28 cellular contexts compared by ENCODE assay signal in the genomic region with DNA sequence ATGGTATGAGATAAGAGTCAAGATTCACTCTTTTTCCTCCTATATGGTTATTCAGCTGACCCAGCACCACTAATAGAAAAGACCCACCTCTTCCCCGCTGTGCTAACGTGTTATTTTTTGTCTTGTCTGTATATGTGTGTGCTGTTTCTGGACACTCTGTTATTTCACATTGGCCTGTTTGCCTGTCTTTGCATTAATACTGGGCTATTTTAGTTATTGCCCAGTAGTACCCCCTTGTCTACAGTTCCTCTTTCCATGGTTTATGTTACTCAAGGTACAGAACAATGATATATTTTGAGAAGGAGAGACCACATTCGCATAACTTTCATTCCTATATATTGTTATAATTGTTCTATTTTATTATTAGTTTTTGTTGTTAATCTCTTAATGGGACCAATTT.
DNase-seq lines count a peak whose midpoint lies in the region; ATAC-seq, FAIRE-seq and TF ChIP-seq lines count a peak whose summit lies in the region.
"Had no signal": no experiment of that assay in that cellular context is flagged by ENCODE, and none has a peak within 500 bp of the region (broad histone marks: within the 10 kb centered on the region; RNA-seq: fewer than 3 reads in every experiment).

No MANE protein-coding gene starts in this region.

- H2AFZ ChIP-seq in PC-3 (ENCODE audit: low read length), result no peak overlapping the region
- no peak overlapping the region for H2AFZ ChIP-seq in osteoblast (ENCODE audit: low read length)

- H4K20me1 ChIP-seq in PC-3 (ENCODE audit: low read length) (no peaks in the 10 kb centered on the region), osteoblast (ENCODE audit: insufficient read depth, low read length) (no peaks in the 10 kb centered on the region)

- H3F3A ChIP-seq in PC-3 (ENCODE audit: low read length, unreplicated experiment), result peaks cover 8% of the 10 kb centered on the region

- H3K4me2 ChIP-seq in A549 (no peak overlapping the region), PC-3 (ENCODE audit: low read length) (no peak overlapping the region), osteoblast (ENCODE audit: insufficient read depth, low read length) (no peak overlapping the region)
- H3K4me2 ChIP-seq: SK-N-SH had no signal

- H3K27me3 ChIP-seq in PC-3 (ENCODE audit: low read length) (no peaks in the 10 kb centered on the region), foreskin keratinocyte (no peaks in the 10 kb centered on the region), osteoblast (ENCODE audit: insufficient read depth, low read length) (peaks cover 13% of the 10 kb centered on the region), left ventricle myocardium inferior (ENCODE audit: low read depth) (no peaks in the 10 kb centered on the region), ascending aorta (no peaks in the 10 kb centered on the region)
- H3K27me3 ChIP-seq: left lung, spleen had no signal

- TF ChIP-seq CTCF in A549 (IDR thresholded peaks at IDR 0.05), result no peak
- no peak for TF ChIP-seq CTCF in PC-3 (conservative IDR thresholded peaks at IDR 0.05; ENCODE audit: low read depth, low read length)
- TF ChIP-seq CTCF in foreskin keratinocyte (conservative IDR thresholded peaks at IDR 0.05), result no peak
- no peak for TF ChIP-seq CTCF in osteoblast (IDR thresholded peaks at IDR 0.05; ENCODE audit: extremely low read depth, low read depth, low read length)
- TF ChIP-seq CTCF in left ventricle myocardium inferior (IDR thresholded peaks at IDR 0.05; ENCODE audit: borderline replicate concordance), result no peak
- no peak for TF ChIP-seq CTCF in ascending aorta (IDR thresholded peaks at IDR 0.05)

- H3K27ac ChIP-seq in A549 (peak overlapping the region; percentile 22 to 30; a peak in 2 of 6 replicates), PC-3 (ENCODE audit: low read length) (peak overlapping the region; percentile 62), foreskin keratinocyte (peak overlapping the region; percentile 92), osteoblast (ENCODE audit: low read depth, low read length) (no peak overlapping the region), left ventricle myocardium inferior (replicated peaks) (no peak overlapping the region), ascending aorta (no peak overlapping the region)
- H3K27ac ChIP-seq: C4-2B had no signal

- no peak for TF ChIP-seq POLR2A in A549 (IDR thresholded peaks at IDR 0.05; ENCODE audit: low read length)

- H3K9me2 ChIP-seq in PC-3 (replicated peaks; ENCODE audit: low read length), result no peaks in the 10 kb centered on the region
- H3K9me2 ChIP-seq: SK-N-SH had no signal

- H3K79me2 ChIP-seq in PC-3 (ENCODE audit: low read length) (no peaks in the 10 kb centered on the region), osteoblast (ENCODE audit: insufficient read depth, low read length) (no peaks in the 10 kb centered on the region)

- no peak overlapping the region for H3K9ac ChIP-seq in PC-3 (ENCODE audit: low read length)
- H3K9ac ChIP-seq: SK-N-SH had no signal

- CTCF ChIA-PET in A549 (lab: Yijun Ruan, JAX), result no interaction called here
- CTCF ChIA-PET in PC-3 (lab: Charles Lee), result no interaction called here

- ATAC-seq in A549 (no peak), GM18511 (IDR thresholded peaks at IDR 0.05; ENCODE audit: unreplicated experiment) (peak; percentile 41), PC-3 (no peak), foreskin keratinocyte (no peak)

- POLR2A ChIA-PET in A549 (lab: Yijun Ruan, JAX) (no interaction called here), PC-3 (lab: Charles Lee; ENCODE audit: unreplicated experiment) (no interaction called here)

- no peak for DNase-seq in A549 (ENCODE audit: low read depth in 1 of 2, low spot score in 1 of 2)
- no peak for DNase-seq in PC-3
- DNase-seq in foreskin keratinocyte, result no peak
- no peak for DNase-seq in NCI-H2107 treated with DMSO at 0.1 percent for 48 hours (lab: John Stamatoyannopoulos, UW; ENCODE audit: unreplicated experiment)
- no peak for DNase-seq in osteoblast (ENCODE audit: insufficient read length, low spot score, missing footprints)
- DNase-seq in left ventricle myocardium inferior, result no peak
- no peak for DNase-seq in ascending aorta (ENCODE audit: low spot score in 2 of 2)
- DNase-seq: ACHN; activated CD4-positive, alpha-beta T cell treated with anti-CD3 and anti-CD28 coated beads, Interleukin-2, amount 10 ng/mL, durations not matched to agents 7 days and 5 days; activated CD8-positive, alpha-beta memory T cell treated with anti-CD3 and anti-CD28 coated beads, Interleukin-2, amount 10 ng/mL, durations not matched to agents 7 days and 5 days; aorta; central memory CD4-positive, alpha-beta T cell; foreskin fibroblast; KG1; left lung; naive B cell; NCI-H187; NCI-H526 treated with DMSO at 0.1 percent for 48 hours; RPMI8226; SK-N-SH; spleen; stimulated activated CD4-positive, alpha-beta T cell treated with anti-CD3 and anti-CD28 coated beads, Interleukin-4, amount 100 ng/mL, for 1 hour; stimulated activated naive CD4-positive, alpha-beta T cell treated with Interleukin-2 at 50 U/mL for 16 hours; T-helper 2 cell had no signal

- FAIRE-seq in A549 (lab: Jason Lieb, UNC), result no peak
- FAIRE-seq: H1, HTR-8/SVneo had no signal

- WGBS in A549 (ENCODE audit: missing lambda C conversion rate), result 90% methylated on average over 3 of the region's 3 CpGs

- no peak for TF ChIP-seq EP300 in A549 (IDR thresholded peaks at IDR 0.05)

- H3K4me3 ChIP-seq in A549 (no peak overlapping the region), PC-3 (ENCODE audit: low read length) (no peak overlapping the region), osteoblast (ENCODE audit: insufficient read depth, low read length) (no peak overlapping the region), left ventricle myocardium inferior (no peak overlapping the region), ascending aorta (no peak overlapping the region)
- H3K4me3 ChIP-seq: left lung, spleen had no signal

- no TSS peak for BruUV-seq in PC-3 (replicated peaks; lab: Mats Ljungman, UMichigan)

- intact Hi-C loops in PC-3 (cut with micrococcal nuclease) (loop anchor here (10.0 kb wide), 2 partner anchors 66 to 166 kb away; no protein-coding TSS in a partner anchor), left ventricle myocardium inferior (cut with micrococcal nuclease) (no loop called here), ascending aorta (cut with DNase I) (no loop called here)

- H3K36me3 ChIP-seq in PC-3 (ENCODE audit: low read depth, low read length) (no peaks in the 10 kb centered on the region), osteoblast (ENCODE audit: insufficient read depth, low read length) (no peaks in the 10 kb centered on the region), left ventricle myocardium inferior (no peaks in the 10 kb centered on the region), ascending aorta (no peaks in the 10 kb centered on the region)
- H3K36me3 ChIP-seq: left lung, spleen had no signal

- no peak for TF ChIP-seq RAD21 in A549 (conservative IDR thresholded peaks at IDR 0.05 in 1 of 2, IDR thresholded peaks at IDR 0.05 in 1 of 2)

- H3K9me3 ChIP-seq in A549, result no peaks in the 10 kb centered on the region; the same call in 2 of the 3 replicates
- H3K9me3 ChIP-seq in PC-3 (ENCODE audit: low read length), result no peaks in the 10 kb centered on the region
- H3K9me3 ChIP-seq in osteoblast (ENCODE audit: low read depth, low read length), result no peaks in the 10 kb centered on the region
- H3K9me3 ChIP-seq in left ventricle myocardium inferior (replicated peaks), result peaks cover 9% of the 10 kb centered on the region
- no peaks in the 10 kb centered on the region for H3K9me3 ChIP-seq in ascending aorta
- H3K9me3 ChIP-seq: left lung, SK-N-SH had no signal

- H3K4me1 ChIP-seq in A549 (peaks cover 25% of the 10 kb centered on the region), PC-3 (ENCODE audit: insufficient read depth, low read length) (peaks cover 19% of the 10 kb centered on the region), foreskin keratinocyte (peaks cover 19% of the 10 kb centered on the region), osteoblast (ENCODE audit: insufficient read depth, low read length) (peaks cover 14% of the 10 kb centered on the region), left ventricle myocardium inferior (no peaks in the 10 kb centered on the region), ascending aorta (no peaks in the 10 kb centered on the region)

TF ChIP-seq in A549, 52 proteins besides CTCF, POLR2A, EP300 and RAD21:
- TF ChIP-seq SREBF2 (IDR thresholded peaks at IDR 0.05) (no peak), HOXB5 (CRISPR knock-in tag; IDR thresholded peaks at IDR 0.05) (no peak), HOXB13 (CRISPR knock-in tag; IDR thresholded peaks at IDR 0.05; ENCODE audit: low read depth) (no peak), EHF (CRISPR knock-in tag; IDR thresholded peaks at IDR 0.05) (no peak), BHLHE40 (IDR thresholded peaks at IDR 0.05; ENCODE audit: low read depth, low read length) (no peak), HOXA7 (CRISPR knock-in tag; IDR thresholded peaks at IDR 0.05) (no peak), KDM1A (IDR thresholded peaks at IDR 0.05; ENCODE audit: low read depth) (no peak), JUN (IDR thresholded peaks at IDR 0.05) (no peak), CEBPB (IDR thresholded peaks at IDR 0.05) (no peak), MAZ (IDR thresholded peaks at IDR 0.05; ENCODE audit: borderline replicate concordance, low read depth, low read length) (no peak), EHMT2 (IDR thresholded peaks at IDR 0.05; ENCODE audit: low read depth) (no peak), PHF8 (IDR thresholded peaks at IDR 0.05; ENCODE audit: borderline replicate concordance, low read depth) (no peak), MYC (IDR thresholded peaks at IDR 0.05; ENCODE audit: borderline replicate concordance, low read length) (no peak)
- TF ChIP-seq, protein P1, sequence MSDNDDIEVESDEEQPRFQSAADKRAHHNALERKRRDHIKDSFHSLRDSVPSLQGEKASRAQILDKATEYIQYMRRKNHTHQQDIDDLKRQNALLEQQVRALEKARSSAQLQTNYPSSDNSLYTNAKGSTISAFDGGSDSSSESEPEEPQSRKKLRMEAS (IDR thresholded peaks at IDR 0.05), result no peak
- TF ChIP-seq, protein P2, sequence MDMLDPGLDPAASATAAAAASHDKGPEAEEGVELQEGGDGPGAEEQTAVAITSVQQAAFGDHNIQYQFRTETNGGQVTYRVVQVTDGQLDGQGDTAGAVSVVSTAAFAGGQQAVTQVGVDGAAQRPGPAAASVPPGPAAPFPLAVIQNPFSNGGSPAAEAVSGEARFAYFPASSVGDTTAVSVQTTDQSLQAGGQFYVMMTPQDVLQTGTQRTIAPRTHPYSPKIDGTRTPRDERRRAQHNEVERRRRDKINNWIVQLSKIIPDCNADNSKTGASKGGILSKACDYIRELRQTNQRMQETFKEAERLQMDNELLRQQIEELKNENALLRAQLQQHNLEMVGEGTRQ (IDR thresholded peaks at IDR 0.05), result no peak
TF ChIP-seq in A549: peak in this region for 0.

Comparison
In these comparisons a context has a peak if more than half of its experiments do, and no peak if none do; other contexts are left out.
1. H3K27ac ChIP-seq: peak in A549 (2 of 2), PC-3 (single experiment) and foreskin keratinocyte (single experiment); none in osteoblast (single experiment), left ventricle myocardium inferior (single experiment) and ascending aorta (0 of 2).